17 cellular contexts compared by ENCODE assay signal in genomic region chr16:17451835-17452234, GRCh38. TPM values are rescaled to one million over a fixed set of nuclear protein-coding genes. Genes with fewer than 3 reads are reported as not detected.
DNase-seq lines count a peak whose midpoint lies in the region; ATAC-seq and TF ChIP-seq lines count a peak whose summit lies in the region.
"Had no signal": no experiment of that assay in that cellular context is flagged by ENCODE, and none has a peak within 500 bp of the region (broad histone marks: within the 10 kb centered on the region; RNA-seq: fewer than 3 reads in every experiment).

No MANE protein-coding gene starts in this region.

- peaks cover 0 to 4% (median 0%) of the 10 kb centered on the region in 3 donors for H3K36me3 Mint-ChIP-seq in CD8-positive, alpha-beta memory T cell
- H3K36me3 Mint-ChIP-seq in dendritic cell treated with granulocyte-macrophage colony-stimulating factor and Interleukin-4, amounts not matched to agents 40 ng/mL and 50 ng/mL, for 4 days (ENCODE audit: low read depth), result peaks cover 4% of the 10 kb centered on the region

- no peak overlapping the region for H3K4me3 ChIP-seq in CD8-positive, alpha-beta memory T cell (ENCODE audit: low read length)
- no peak overlapping the region for H3K4me3 ChIP-seq in OCI-LY7 (ENCODE audit: low read depth, low read length, poor library complexity, severe bottlenecking)
- H3K4me3 ChIP-seq: lung, sigmoid colon, transverse colon had no signal

- peaks cover 17% of the 10 kb centered on the region; the same call in 1 of the 2 replicates for H4K20me1 ChIP-seq in OCI-LY7 (ENCODE audit: insufficient read depth, low read length)

- peak overlapping the region; percentile 17; the same call in 1 of the 2 replicates for H3K4me2 ChIP-seq in OCI-LY7 (ENCODE audit: low read length)

- H3K27me3 ChIP-seq in CD8-positive, alpha-beta memory T cell (ENCODE audit: insufficient read depth, low read length, poor library complexity, severe bottlenecking), result no peaks in the 10 kb centered on the region
- H3K27me3 ChIP-seq: foreskin keratinocyte, sigmoid colon, transverse colon had no signal

- H2AFZ ChIP-seq in OCI-LY7 (ENCODE audit: low read length), result no peak overlapping the region

- H3K9me2 ChIP-seq in OCI-LY7 (ENCODE audit: insufficient read depth, low read length), result no peaks in the 10 kb centered on the region

- ATAC-seq in GM19455 (IDR thresholded peaks at IDR 0.05; ENCODE audit: unreplicated experiment), result no peak
- ATAC-seq: foreskin keratinocyte, SK-N-SH treated with all-trans-retinoic acid at 6 μM for 48 hours had no signal

- no peak for TF ChIP-seq CTCF in OCI-LY7 (conservative IDR thresholded peaks at IDR 0.05; ENCODE audit: low read length)

- peak overlapping the region in 6 of 7 donors; percentile 16 to 58 (median 42) for H3K4me3 Mint-ChIP-seq in CD8-positive, alpha-beta memory T cell
- H3K4me3 Mint-ChIP-seq in dendritic cell treated with granulocyte-macrophage colony-stimulating factor and Interleukin-4, amounts not matched to agents 40 ng/mL and 50 ng/mL, for 4 days, result no peak overlapping the region

- CTCF ChIA-PET in CD8-positive, alpha-beta memory T cell (lab: Charles Lee), result interaction anchor here (1.5 kb wide), 1 partner anchor 16 kb away, joined by 4 read pairs; no protein-coding TSS in a partner anchor
- CTCF ChIA-PET in OCI-LY7 (lab: Charles Lee; ENCODE audit: unreplicated experiment), result interaction anchor here (1.2 kb wide), 1 partner anchor 16 kb away, joined by 3 read pairs; no protein-coding TSS in a partner anchor

- no peaks in the 10 kb centered on the region for H3K9me3 ChIP-seq in CD8-positive, alpha-beta memory T cell (ENCODE audit: low read length)
- H3K9me3 ChIP-seq in OCI-LY7 (ENCODE audit: low read length), result no peaks in the 10 kb centered on the region
- H3K9me3 ChIP-seq: sigmoid colon, transverse colon had no signal

- H3K4me1 ChIP-seq in CD8-positive, alpha-beta memory T cell (ENCODE audit: insufficient read depth, low read length), result peaks cover 51% of the 10 kb centered on the region
- H3K4me1 ChIP-seq in OCI-LY7 (ENCODE audit: insufficient read depth, low read length, poor library complexity, severe bottlenecking), result peaks cover 47% of the 10 kb centered on the region
- H3K4me1 ChIP-seq: foreskin keratinocyte had no signal

- H3K27ac Mint-ChIP-seq in CD8-positive, alpha-beta memory T cell, result peak overlapping the region in 5 of 8 donors; percentile 16 to 58 (median 56)
- H3K27ac Mint-ChIP-seq in dendritic cell treated with granulocyte-macrophage colony-stimulating factor and Interleukin-4, amounts not matched to agents 40 ng/mL and 50 ng/mL, for 4 days, result peak overlapping the region; percentile 64

- H3K27me3 Mint-ChIP-seq in CD8-positive, alpha-beta memory T cell, result peaks cover 0 to 1% of the 10 kb centered on the region in 2 donors
- H3K27me3 Mint-ChIP-seq in dendritic cell treated with granulocyte-macrophage colony-stimulating factor and Interleukin-4, amounts not matched to agents 40 ng/mL and 50 ng/mL, for 4 days, result no peaks in the 10 kb centered on the region

- peaks cover 41% of the 10 kb centered on the region; the same call in 1 of the 2 replicates for H3K79me2 ChIP-seq in OCI-LY7 (ENCODE audit: insufficient read depth, low read depth, low read length)

- BruUV-seq in OCI-LY7 (replicated peaks; lab: Mats Ljungman, UMichigan), result no TSS peak

- H3K27ac ChIP-seq in CD8-positive, alpha-beta memory T cell (ENCODE audit: low read depth, low read length), result no peak overlapping the region
- H3K27ac ChIP-seq in OCI-LY7 (ENCODE audit: low read depth, low read length, poor library complexity, severe bottlenecking), result no peak overlapping the region
- H3K27ac ChIP-seq: foreskin keratinocyte, sigmoid colon, transverse colon had no signal

- intact Hi-C loops in OCI-LY7 (cut with micrococcal nuclease; ENCODE audit: unreplicated experiment), result no loop called here
- intact Hi-C loops in dendritic cell treated with granulocyte-macrophage colony-stimulating factor and Interleukin-4, amounts not matched to agents 40 ng/mL and 50 ng/mL, for 4 days (cut with micrococcal nuclease), result loop anchor here (2.0 to 5.0 kb wide), 2 partner anchors 15 to 75 kb away; no protein-coding TSS in a partner anchor

- H3K36me3 ChIP-seq in CD8-positive, alpha-beta memory T cell (ENCODE audit: insufficient read depth, low read length), result no peaks in the 10 kb centered on the region
- H3K36me3 ChIP-seq in OCI-LY7 (ENCODE audit: insufficient read depth, low read length), result peaks cover 21% of the 10 kb centered on the region
- H3K36me3 ChIP-seq: sigmoid colon, transverse colon had no signal

- H3K4me1 Mint-ChIP-seq in CD8-positive, alpha-beta memory T cell, result peaks cover 50 to 65% (median 57%) of the 10 kb centered on the region in 3 donors
- H3K4me1 Mint-ChIP-seq in dendritic cell treated with granulocyte-macrophage colony-stimulating factor and Interleukin-4, amounts not matched to agents 40 ng/mL and 50 ng/mL, for 4 days (ENCODE audit: low read depth), result peaks cover 55% of the 10 kb centered on the region

- DNase-seq in AML-193 (lab: John Stamatoyannopoulos, UW) (peak; percentile 79 to 92), OCI-LY7 (ENCODE audit: low spot score) (no peak), NCI-H1930 (lab: John Stamatoyannopoulos, UW) (no peak), hippocampal formation (lab: John Stamatoyannopoulos, UW) (no peak), NCI-H526 treated with DMSO at 0.1 percent for 48 hours (lab: John Stamatoyannopoulos, UW) (no peak)
- DNase-seq in CD8-positive, alpha-beta memory T cell, result no peak
- DNase-seq: activated CD4-positive, CD25-positive, alpha-beta regulatory T cell treated with anti-CD3 and anti-CD28 coated beads, Interleukin-2, amount 50 U/mL, for 72 hours; DMS53; foreskin keratinocyte; NCI-H1048; sigmoid colon; stimulated activated CD4-positive, alpha-beta T cell treated with anti-CD3 and anti-CD28 coated beads, Interleukin-2, amount 100 ng/mL, for 48 hours; transverse colon had no signal

- no peaks in the 10 kb centered on the region for H3K9me3 Mint-ChIP-seq in CD8-positive, alpha-beta memory T cell
- H3K9me3 Mint-ChIP-seq in dendritic cell treated with granulocyte-macrophage colony-stimulating factor and Interleukin-4, amounts not matched to agents 40 ng/mL and 50 ng/mL, for 4 days, result no peaks in the 10 kb centered on the region

- POLR2A ChIA-PET in CD8-positive, alpha-beta memory T cell (lab: Charles Lee), result no interaction called here
- POLR2A ChIA-PET in OCI-LY7 (lab: Charles Lee), result interaction anchor here (1.0 to 1.1 kb wide), 2 partner anchors 8 to 13 kb away, joined by 3 to 4 read pairs; no protein-coding TSS in a partner anchor

RNA-seq across cellular contexts. Expression of gene XYLT1, which starts 18.9 kb away (rescaled TPM):
- total RNA-seq in CD8-positive, alpha-beta memory T cell, result 1 to 10 TPM; 6.8 to 9.1 TPM
- 1.4 TPM for polyA plus RNA-seq in CD8-positive, alpha-beta memory T cell
- 22.7 and 36.3 TPM in 2 replicates for total RNA-seq in OCI-LY7 (2014; rRNA removed; shearing (Covaris generic))
- total RNA-seq in OCI-LY7 (2022), result 42.1 and 50.0 TPM in 2 replicates

Comparison
In these comparisons a context has a peak if more than half of its experiments do, and no peak if none do; other contexts are left out.
1. DNase-seq: peak in AML-193 (2 of 2); none in CD8-positive, alpha-beta memory T cell (0 of 5), OCI-LY7 (single experiment), NCI-H1930 (0 of 2), hippocampal formation (0 of 2) and NCI-H526 treated with DMSO at 0.1 percent for 48 hours (single experiment).